22 cellular contexts compared by ENCODE assay signal in genomic region chrX:155127940-155128339, GRCh38.
"Had no signal": no experiment of that assay in that cellular context is flagged by ENCODE, and none has a peak within 500 bp of the region (broad histone marks: within the 10 kb centered on the region; RNA-seq: fewer than 3 reads in every experiment).

No MANE protein-coding gene starts in this region.

- H3K4me1 ChIP-seq: gastrocnemius medialis, neural progenitor cell, parathyroid adenoma, tibial nerve, upper lobe of left lung had no signal

- H3K4me1 Mint-ChIP-seq: mesothelial cell of epicardium; naive B cell; neural progenitor cell; stimulated activated effector memory CD8-positive, alpha-beta T cell treated with anti-CD3 and anti-CD28 coated beads, Interleukin-12 subunit alpha, Interleukin-12 subunit beta, amount 100 ng/mL, for 72 hours had no signal

- H3K9me3 Mint-ChIP-seq: natural killer cell treated with Interleukin-12 subunit alpha and Interleukin-12 subunit beta and Interleukin-15 and Interleukin-18, amount 100 ng/mL, for 72 hours had no signal

- H3K9me3 ChIP-seq: gastrocnemius medialis, mucosa of descending colon, thoracic aorta, upper lobe of left lung had no signal

- H3K36me3 ChIP-seq: neural progenitor cell, thoracic aorta, upper lobe of left lung had no signal

- H3K27ac ChIP-seq: gastrocnemius medialis, neural progenitor cell, parathyroid adenoma, thoracic aorta, tibial nerve, upper lobe of left lung had no signal

- H3K4me3 ChIP-seq: gastrocnemius medialis, mucosa of descending colon, neural progenitor cell, thoracic aorta, tibial nerve, upper lobe of left lung had no signal

- ATAC-seq: effector memory CD8-positive, alpha-beta T cell; gastrocnemius medialis; mucosa of descending colon; natural killer cell treated with Interleukin-12 subunit alpha and Interleukin-12 subunit beta and Interleukin-15 and Interleukin-18, amount 100 ng/mL, for 72 hours; sciatic nerve; stimulated activated effector memory CD8-positive, alpha-beta T cell treated with anti-CD3 and anti-CD28 coated beads, Interleukin-12 subunit alpha, Interleukin-12 subunit beta, amount 100 ng/mL, for 72 hours; stimulated activated naive CD8-positive, alpha-beta T cell treated with anti-CD3 and anti-CD28 coated beads, Interleukin-15, Interleukin-2, amounts not matched to agents 100 U/mL and 50 U/mL, for 24 hours had no signal

- H3K27ac Mint-ChIP-seq: effector memory CD8-positive, alpha-beta T cell; mesothelial cell of epicardium; natural killer cell treated with Interleukin-12 subunit alpha and Interleukin-12 subunit beta and Interleukin-15 and Interleukin-18, amount 100 ng/mL, for 72 hours; neural progenitor cell; progenitor cell of endocrine pancreas; stimulated activated effector memory CD8-positive, alpha-beta T cell treated with anti-CD3 and anti-CD28 coated beads, Interleukin-12 subunit alpha, Interleukin-12 subunit beta, amount 100 ng/mL, for 72 hours had no signal

- DNase-seq: cortex of kidney; effector memory CD8-positive, alpha-beta T cell; foreskin fibroblast; gastrocnemius medialis; head of caudate nucleus; mesenchymal stem cell; mucosa of descending colon; naive B cell; stimulated activated CD4-positive, alpha-beta T cell treated with anti-CD3 and anti-CD28 coated beads, Interleukin-2, amount 100 ng/mL, for 24 hours; stimulated activated CD4-positive, alpha-beta T cell treated with anti-CD3 and anti-CD28 coated beads, Interleukin-4, amount 100 ng/mL, for 24 hours; stimulated activated naive CD8-positive, alpha-beta T cell treated with anti-CD3 and anti-CD28 coated beads, Interleukin-15, Interleukin-2, amounts not matched to agents 100 U/mL and 50 U/mL, for 24 hours; substantia nigra; upper lobe of left lung had no signal

- H3K4me3 Mint-ChIP-seq: effector memory CD8-positive, alpha-beta T cell; mesothelial cell of epicardium; naive B cell; natural killer cell treated with Interleukin-12 subunit alpha and Interleukin-12 subunit beta and Interleukin-15 and Interleukin-18, amount 100 ng/mL, for 72 hours; neural progenitor cell; stimulated activated effector memory CD8-positive, alpha-beta T cell treated with anti-CD3 and anti-CD28 coated beads, Interleukin-12 subunit alpha, Interleukin-12 subunit beta, amount 100 ng/mL, for 72 hours had no signal

- H3K27me3 Mint-ChIP-seq: effector memory CD8-positive, alpha-beta T cell; naive B cell; progenitor cell of endocrine pancreas had no signal

- H3K27me3 ChIP-seq: gastrocnemius medialis, neural progenitor cell, tibial nerve, upper lobe of left lung had no signal
